ENCODE assay signal across 27 cellular contexts in the genomic region with DNA sequence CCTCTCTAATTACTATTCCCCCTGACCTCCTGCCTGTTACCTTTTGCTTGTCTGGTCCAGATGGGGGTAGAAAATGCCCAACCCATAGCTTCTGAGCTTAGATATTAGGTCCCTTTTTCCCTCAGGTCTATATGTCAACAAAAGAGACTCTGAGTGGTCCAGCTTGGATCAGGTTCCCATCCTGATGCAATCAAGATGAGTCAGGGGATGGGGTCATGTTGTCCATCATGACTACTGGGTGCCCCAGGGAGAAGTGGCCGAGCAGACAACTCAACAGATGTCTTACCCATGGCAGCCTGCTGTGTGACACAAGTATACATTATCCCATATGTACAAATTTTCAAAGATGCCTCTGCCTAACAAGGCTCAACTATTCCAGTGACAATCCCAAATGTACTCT. TPM values are rescaled to one million over a fixed set of nuclear protein-coding genes. Genes with fewer than 3 reads are reported as not detected.
A peak's percentile ranks its signal among the peaks of the same experiment; 100 is the strongest.
DNase-seq lines count a peak whose midpoint lies in the region; ATAC-seq, FAIRE-seq and TF ChIP-seq lines count a peak whose summit lies in the region.
"Had no signal": no experiment of that assay in that cellular context is flagged by ENCODE, and none has a peak within 500 bp of the region (broad histone marks: within the 10 kb centered on the region; RNA-seq: fewer than 3 reads in every experiment).

No MANE protein-coding gene starts in this region.

- no peaks in the 10 kb centered on the region for H3K4me1 ChIP-seq in kidney (ENCODE audit: control insufficient read depth in 1 of 2, insufficient read depth in 1 of 2, low read depth in 1 of 2, low read length in 2 of 2)
- H3K4me1 ChIP-seq: HAP-1 had no signal

- peaks cover 3% of the 10 kb centered on the region for H3K9me3 Mint-ChIP-seq in glutamatergic neuron (ENCODE audit: unreplicated experiment)
- H3K9me3 Mint-ChIP-seq: activated naive CD8-positive, alpha-beta T cell treated with anti-CD3 and anti-CD28 coated beads, Interleukin-2, amount 50 U/mL, for 24 hours; CD8-positive, alpha-beta T cell; stimulated activated naive CD8-positive, alpha-beta T cell treated with anti-CD3 and anti-CD28 coated beads, Interleukin-15, Interleukin-2, amounts not matched to agents 100 ng/mL and 50 ng/mL, for 24 hours; T-helper 1 cell treated with Interleukin-12 subunit alpha and Interleukin-12 subunit beta and Interleukin-4 antibody, amounts not matched to agents 30 μg/mL and 1 μg/mL, for 36 hours had no signal

- peaks cover 18% of the 10 kb centered on the region for H3K4me1 Mint-ChIP-seq in glutamatergic neuron (ENCODE audit: low read depth, unreplicated experiment)
- H3K4me1 Mint-ChIP-seq: activated naive CD8-positive, alpha-beta T cell treated with anti-CD3 and anti-CD28 coated beads, Interleukin-2, amount 50 U/mL, for 24 hours had no signal

- no peaks in the 10 kb centered on the region for H3K9me3 ChIP-seq in kidney (ENCODE audit: control insufficient read depth in 1 of 2, low read length in 2 of 2)
- H3K9me3 ChIP-seq: HAP-1 had no signal

- H3K27ac Mint-ChIP-seq in glutamatergic neuron (ENCODE audit: unreplicated experiment) = peak overlapping the region; percentile 89
- H3K27ac Mint-ChIP-seq: activated naive CD8-positive, alpha-beta T cell treated with anti-CD3 and anti-CD28 coated beads, Interleukin-2, amount 50 U/mL, for 24 hours; CD8-positive, alpha-beta T cell; stimulated activated naive CD8-positive, alpha-beta T cell treated with anti-CD3 and anti-CD28 coated beads, Interleukin-15, Interleukin-2, amounts not matched to agents 100 ng/mL and 50 ng/mL, for 24 hours; T-helper 1 cell treated with Interleukin-12 subunit alpha and Interleukin-12 subunit beta and Interleukin-4 antibody, amounts not matched to agents 30 μg/mL and 1 μg/mL, for 36 hours had no signal

- no peak overlapping the region for H3K27ac ChIP-seq in kidney (ENCODE audit: low read depth in 2 of 2, low read length in 2 of 2)
- H3K27ac ChIP-seq: dorsolateral prefrontal cortex, epithelial cell of prostate, skin epidermis had no signal

- H3K36me3 Mint-ChIP-seq in glutamatergic neuron (ENCODE audit: unreplicated experiment) = peaks cover 4% of the 10 kb centered on the region
- H3K36me3 Mint-ChIP-seq: CD8-positive, alpha-beta T cell had no signal

- peak; percentile 51 for DNase-seq in EH (ENCODE audit: low read depth)
- DNase-seq in HTR-8/SVneo (ENCODE audit: insufficient read length, low spot score) = peak; percentile 38
- peak; percentile 14 for DNase-seq in amniotic epithelial cell (ENCODE audit: low read depth)
- peak; percentile 35 for DNase-seq in glutamatergic neuron
- no peak for DNase-seq in kidney
- DNase-seq in SKM-1 treated with dmso at 0.1 percent for 144 hours (lab: John Stamatoyannopoulos, UW; ENCODE audit: unreplicated experiment) = no peak
- DNase-seq: activated CD4-positive, alpha-beta T cell treated with anti-CD3 and anti-CD28 coated beads, Interleukin-2, amount 50 U/mL, for 4 hours; activated CD8-positive, alpha-beta memory T cell treated with anti-CD3 and anti-CD28 coated beads, Interleukin-2, amount 50 U/mL, for 48 hours; activated effector memory CD4-positive, alpha-beta T cell treated with anti-CD3 and anti-CD28 coated beads, Interleukin-2, amount 50 U/mL, for 16 hours; activated naive CD8-positive, alpha-beta T cell treated with anti-CD3 and anti-CD28 coated beads, Interleukin-2, amount 50 U/mL, for 24 hours; CD8-positive, alpha-beta T cell; central memory CD4-positive, alpha-beta T cell; DMS79 treated with DMSO at 0.1 percent for 48 hours; dorsolateral prefrontal cortex; left colon; NCI-H1436; NCI-H774; OCI-M1; stimulated activated CD4-positive, alpha-beta T cell treated with anti-CD3 and anti-CD28 coated beads, Interleukin-2, amount 100 ng/mL, for 48 hours; trophoblast cell had no signal

- intact Hi-C loops in kidney (cut with DNase I) = no loop called here

- peak overlapping the region; percentile 61 for H3K4me3 Mint-ChIP-seq in glutamatergic neuron (ENCODE audit: unreplicated experiment)
- H3K4me3 Mint-ChIP-seq: activated naive CD8-positive, alpha-beta T cell treated with anti-CD3 and anti-CD28 coated beads, Interleukin-2, amount 50 U/mL, for 24 hours; CD8-positive, alpha-beta T cell; stimulated activated naive CD8-positive, alpha-beta T cell treated with anti-CD3 and anti-CD28 coated beads, Interleukin-15, Interleukin-2, amounts not matched to agents 100 ng/mL and 50 ng/mL, for 24 hours; T-helper 1 cell treated with Interleukin-12 subunit alpha and Interleukin-12 subunit beta and Interleukin-4 antibody, amounts not matched to agents 30 μg/mL and 1 μg/mL, for 36 hours had no signal

- TF ChIP-seq CTCF in glutamatergic neuron (IDR thresholded peaks at IDR 0.05; ENCODE audit: partially characterized antibody, unreplicated experiment) (no peak), kidney (IDR thresholded peaks at IDR 0.05; ENCODE audit: borderline replicate concordance, extremely low read depth, insufficient read depth) (no peak)

- no peak for ATAC-seq in HG02763 (IDR thresholded peaks at IDR 0.05; ENCODE audit: unreplicated experiment)
- ATAC-seq in HG02938 (IDR thresholded peaks at IDR 0.05; ENCODE audit: unreplicated experiment) = no peak
- ATAC-seq: activated naive CD8-positive, alpha-beta T cell treated with anti-CD3 and anti-CD28 coated beads, Interleukin-2, amount 50 U/mL, for 24 hours; CD8-positive, alpha-beta T cell; left colon had no signal

- H3K4me3 ChIP-seq in kidney (ENCODE audit: low read length in 2 of 2) = no peak overlapping the region
- H3K4me3 ChIP-seq: dorsolateral prefrontal cortex, HAP-1, skin epidermis had no signal

- no peak overlapping the region for H3K9ac ChIP-seq in kidney (ENCODE audit: low read length in 2 of 2)

- FAIRE-seq in HTR-8/SVneo (lab: Jason Lieb, UNC) = peak; percentile 64
- FAIRE-seq in kidney (lab: Jason Lieb, UNC) = no peak

- H3K27me3 Mint-ChIP-seq in glutamatergic neuron (ENCODE audit: unreplicated experiment) = peaks cover 7% of the 10 kb centered on the region
- H3K27me3 Mint-ChIP-seq: activated naive CD8-positive, alpha-beta T cell treated with anti-CD3 and anti-CD28 coated beads, Interleukin-2, amount 50 U/mL, for 24 hours had no signal

- no peaks in the 10 kb centered on the region for H3K36me3 ChIP-seq in kidney (ENCODE audit: control insufficient read depth in 1 of 2, insufficient read depth in 2 of 2, low read length in 2 of 2)
- H3K36me3 ChIP-seq: HAP-1 had no signal

RNA-seq across cellular contexts. Expression of gene ANKH, which starts 9.1 kb away (rescaled TPM):
- total RNA-seq in glutamatergic neuron (ENCODE audit: unreplicated experiment) (83.3 TPM), kidney (44.6 TPM)
- 19.0 TPM for polyA plus RNA-seq in kidney (ENCODE audit: insufficient read depth, low read depth, low replicate concordance)

Comparison
In these comparisons a context has a peak if more than half of its experiments do, and no peak if none do; other contexts are left out.
1. DNase-seq: peak in EH (single experiment), HTR-8/SVneo (single experiment), amniotic epithelial cell (single experiment) and glutamatergic neuron (single experiment); none in kidney (single experiment) and SKM-1 treated with dmso at 0.1 percent for 144 hours (single experiment).